ENCODE assay signal across 22 cellular contexts in genomic region chr15:90227336-90227735, GRCh38. TPM values are rescaled to one million over a fixed set of nuclear protein-coding genes. Genes with fewer than 3 reads are reported as not detected.
"Had no signal": no experiment of that assay in that cellular context is flagged by ENCODE, and none has a peak within 500 bp of the region (broad histone marks: within the 10 kb centered on the region; RNA-seq: fewer than 3 reads in every experiment).

No MANE protein-coding gene starts in this region.

- H3K4me3 Mint-ChIP-seq: activated B cell treated with CpG ODN at 0.5 μM for 24 hours; activated CD4-positive, alpha-beta memory T cell treated with anti-CD3 and anti-CD28 coated beads for 36 hours; activated CD4-positive, alpha-beta T cell treated with anti-CD3 and anti-CD28 coated beads, Interleukin-2, amount 10 ng/mL, durations not matched to agents 24 days and 14 days; activated naive CD4-positive, alpha-beta T cell treated with anti-CD3 and anti-CD28 coated beads, Interleukin-2, amount 10 ng/mL, durations not matched to agents 7 days and 5 days; activated naive CD8-positive, alpha-beta T cell treated with anti-CD3 and anti-CD28 coated beads for 36 hours; activated T-cell treated with anti-CD3 and anti-CD28 coated beads, Interleukin-2, amount 50 U/mL, for 72 hours; T-cell had no signal

- H3K9ac ChIP-seq: KMS-11 had no signal

- H3K9me3 Mint-ChIP-seq: activated B cell treated with CpG ODN at 0.5 μM for 24 hours; activated CD4-positive, alpha-beta memory T cell treated with anti-CD3 and anti-CD28 coated beads for 36 hours; activated CD4-positive, alpha-beta T cell treated with anti-CD3 and anti-CD28 coated beads, Interleukin-2, amount 10 ng/mL, durations not matched to agents 24 days and 14 days; activated naive CD4-positive, alpha-beta T cell treated with anti-CD3 and anti-CD28 coated beads, Interleukin-2, amount 10 ng/mL, durations not matched to agents 7 days and 5 days; activated naive CD8-positive, alpha-beta T cell treated with anti-CD3 and anti-CD28 coated beads for 36 hours; activated T-cell treated with anti-CD3 and anti-CD28 coated beads, Interleukin-2, amount 50 U/mL, for 72 hours; activated T-helper 2 cell treated with anti-CD3 and anti-CD28 coated beads, Interferon-gamma antibody, Interleukin-2, Interleukin-4, amounts not matched to agents 10 μg/mL and 5 μg/mL and 100 μg/mL, durations not matched to agents 14 hours and 24 hours and 36 hours; T-cell had no signal

- H3K27me3 Mint-ChIP-seq: activated B cell treated with CpG ODN at 0.5 μM for 24 hours; activated CD4-positive, alpha-beta memory T cell treated with anti-CD3 and anti-CD28 coated beads for 36 hours; activated CD4-positive, alpha-beta T cell treated with anti-CD3 and anti-CD28 coated beads, Interleukin-2, amount 10 ng/mL, durations not matched to agents 24 days and 14 days; activated naive CD4-positive, alpha-beta T cell treated with anti-CD3 and anti-CD28 coated beads, Interleukin-2, amount 10 ng/mL, durations not matched to agents 7 days and 5 days; activated naive CD8-positive, alpha-beta T cell treated with anti-CD3 and anti-CD28 coated beads for 36 hours; T-cell had no signal

- H3K27ac ChIP-seq: KMS-11 had no signal

- H3K4me2 ChIP-seq: KMS-11 had no signal

- DNase-seq: activated B cell treated with CpG ODN at 0.5 μM for 24 hours; activated CD4-positive, alpha-beta memory T cell treated with anti-CD3 and anti-CD28 coated beads for 36 hours; activated CD4-positive, alpha-beta T cell treated with anti-CD3 and anti-CD28 coated beads for 1 hour; activated CD4-positive, alpha-beta T cell treated with anti-CD3 and anti-CD28 coated beads, Interleukin-2, amount 10 ng/mL, durations not matched to agents 24 days and 14 days; activated CD8-positive, alpha-beta memory T cell treated with anti-CD3 and anti-CD28 coated beads for 24 hours; activated gamma-delta T cell treated with Interleukin-2 at 50 U/mL for 16 hours; activated naive CD4-positive, alpha-beta T cell treated with anti-CD3 and anti-CD28 coated beads, Interleukin-2, amount 10 ng/mL, durations not matched to agents 7 days and 5 days; activated naive CD8-positive, alpha-beta T cell treated with anti-CD3 and anti-CD28 coated beads for 36 hours; activated T-cell treated with anti-CD3 and anti-CD28 coated beads, Interleukin-2, amount 50 U/mL, for 72 hours; cerebellar nuclear complex; NCI-H1092; NCI-H1417; NCI-H1694 treated with DMSO at 0.1 percent for 48 hours; NCI-H2029 treated with DMSO at 0.1 percent for 48 hours; NCI-H345; NCI-H510A; PC-3; SIG-M5; T-cell had no signal

- ATAC-seq: activated T-cell treated with anti-CD3 and anti-CD28 coated beads, Interleukin-2, amount 50 U/mL, for 72 hours; PC-3; T-cell had no signal

- H3K27ac Mint-ChIP-seq: activated B cell treated with CpG ODN at 0.5 μM for 24 hours; activated CD4-positive, alpha-beta memory T cell treated with anti-CD3 and anti-CD28 coated beads for 36 hours; activated CD4-positive, alpha-beta T cell treated with anti-CD3 and anti-CD28 coated beads, Interleukin-2, amount 10 ng/mL, durations not matched to agents 24 days and 14 days; activated naive CD4-positive, alpha-beta T cell treated with anti-CD3 and anti-CD28 coated beads, Interleukin-2, amount 10 ng/mL, durations not matched to agents 7 days and 5 days; activated naive CD8-positive, alpha-beta T cell treated with anti-CD3 and anti-CD28 coated beads for 36 hours; activated T-cell treated with anti-CD3 and anti-CD28 coated beads, Interleukin-2, amount 50 U/mL, for 72 hours; activated T-helper 2 cell treated with anti-CD3 and anti-CD28 coated beads, Interferon-gamma antibody, Interleukin-2, Interleukin-4, amounts not matched to agents 10 μg/mL and 5 μg/mL and 100 μg/mL, durations not matched to agents 14 hours and 24 hours and 36 hours had no signal

RNA-seq across cellular contexts. Expression of gene TTLL13, which starts 22.0 kb away (rescaled TPM):
- total RNA-seq: MCF 10A, PC-3 had no signal
